In the genomic region with DNA sequence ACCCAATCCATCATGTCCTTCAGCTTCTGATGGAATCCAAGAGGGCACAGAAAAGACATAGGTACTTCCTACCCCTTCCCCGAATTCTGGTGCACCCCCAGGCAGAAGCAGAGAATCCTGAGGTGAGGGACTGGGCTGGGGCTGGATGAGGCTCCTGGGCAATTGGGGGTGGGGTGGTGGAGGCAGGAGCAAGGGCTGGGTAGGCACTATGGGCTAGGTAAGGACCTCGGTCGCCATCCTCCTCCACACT, we compare ENCODE assay signal across 14 cellular contexts. TPM values are rescaled to one million over a fixed set of nuclear protein-coding genes. Genes with fewer than 3 reads are reported as not detected.
DNase-seq lines count a peak whose midpoint lies in the region; ATAC-seq, FAIRE-seq and TF ChIP-seq lines count a peak whose summit lies in the region.
"Had no signal": no experiment of that assay in that cellular context is flagged by ENCODE, and none has a peak within 500 bp of the region (broad histone marks: within the 10 kb centered on the region; RNA-seq: fewer than 3 reads in every experiment).

No MANE protein-coding gene starts in this region.

- 6% methylated on average over 1 of the region's 3 CpGs for WGBS in K562 (ENCODE audit: insufficient coverage, low coverage, missing lambda C conversion rate)

- no peak for TF ChIP-seq POLR2A in K562 (conservative IDR thresholded peaks at IDR 0.05)

- no peak overlapping the region for H2AFZ ChIP-seq in K562 (ENCODE audit: low read depth, low read length)

- H3K27ac Mint-ChIP-seq in naive thymus-derived CD8-positive, alpha-beta T cell, result peak overlapping the region in 3 of 10 donors; percentile 49 to 68 (median 66)

- H3K79me2 ChIP-seq in K562 (ENCODE audit: control insufficient read depth, insufficient read depth, low read length), result peaks cover 38% of the 10 kb centered on the region

- peaks cover 0 to 24% (median 7%) of the 10 kb centered on the region in 9 donors for H3K9me3 Mint-ChIP-seq in naive thymus-derived CD8-positive, alpha-beta T cell

- H3K4me2 ChIP-seq in BLaER1 treated with 17β-estradiol and CSF1 and Interleukin-3, amounts not matched to agents 10 nM and 100 nM, result peak overlapping the region; percentile 56 to 87 (median 72)
- peak overlapping the region; percentile 89 for H3K4me2 ChIP-seq in K562 (ENCODE audit: insufficient read depth, low read length)

- peaks cover 0 to 28% (median 11%) of the 10 kb centered on the region in 11 experiments; a peak in 14 of 22 replicates for H3K9me3 ChIP-seq in BLaER1 treated with 17β-estradiol and CSF1 and Interleukin-3, amounts not matched to agents 10 nM and 100 nM (replicated peaks in 1 of 11)
- H3K9me3 ChIP-seq in K562 (replicated peaks; ENCODE audit: control insufficient read depth, insufficient read depth, low read depth, low read length), result no peaks in the 10 kb centered on the region
- H3K9me3 ChIP-seq: right lobe of liver had no signal

- peaks cover 17 to 26% (median 21%) of the 10 kb centered on the region in 10 experiments for H3K4me1 ChIP-seq in BLaER1 treated with 17β-estradiol and CSF1 and Interleukin-3, amounts not matched to agents 10 nM and 100 nM
- H3K4me1 ChIP-seq in K562 (replicated peaks in 1 of 2; ENCODE audit: control insufficient read depth in 2 of 2, insufficient read depth in 2 of 2, low read length in 2 of 2), result peaks cover 48 to 71% of the 10 kb centered on the region in 2 experiments

- no peaks in the 10 kb centered on the region for H3K36me3 ChIP-seq in BLaER1 treated with 17β-estradiol and CSF1 and Interleukin-3, amounts not matched to agents 10 nM and 100 nM
- no peaks in the 10 kb centered on the region; the same call in 2 of the 3 replicates for H3K36me3 ChIP-seq in K562 (ENCODE audit: control insufficient read depth, insufficient read depth, low read length)
- H3K36me3 ChIP-seq: right lobe of liver had no signal

- intact Hi-C loops in K562 (cut with micrococcal nuclease), result no loop called here

- H4K20me1 ChIP-seq in BLaER1 treated with 17β-estradiol and CSF1 and Interleukin-3, amounts not matched to agents 10 nM and 100 nM, result no peaks in the 10 kb centered on the region; a peak in 2 of 22 replicates
- peaks cover 10% of the 10 kb centered on the region for H4K20me1 ChIP-seq in K562 (replicated peaks; ENCODE audit: control insufficient read depth, insufficient read depth, low read length)

- peak overlapping the region in 8 of 10 donors; percentile 48 to 81 (median 70) for H3K4me3 Mint-ChIP-seq in naive thymus-derived CD8-positive, alpha-beta T cell

- H3K27me3 Mint-ChIP-seq in naive thymus-derived CD8-positive, alpha-beta T cell, result peaks cover 15 to 78% (median 49%) of the 10 kb centered on the region in 5 donors

- no peak for ATAC-seq in K562
- no peak for ATAC-seq in naive thymus-derived CD8-positive, alpha-beta T cell
- no peak for ATAC-seq in HG03439 (IDR thresholded peaks at IDR 0.05; ENCODE audit: unreplicated experiment)
- no peak for ATAC-seq in HG02588 (IDR thresholded peaks at IDR 0.05; ENCODE audit: unreplicated experiment)
- ATAC-seq: right lobe of liver had no signal

- TF ChIP-seq CTCF in GM12875 (IDR thresholded peaks at IDR 0.05; ENCODE audit: borderline replicate concordance, insufficient read depth, low read depth, low read length) (no peak), K562 (IDR thresholded peaks at IDR 0.05 in 2 of 3, conservative IDR thresholded peaks at IDR 0.05 in 1 of 3; ENCODE audit: insufficient read depth in 2 of 3, low read depth in 1 of 3, low read length in 3 of 3) (no peak)

- DNase-seq in K562 (ENCODE audit: extremely low read depth in 1 of 4, low spot score in 3 of 4) (no peak), NCI-H187 (lab: John Stamatoyannopoulos, UW) (no peak), GM19240 (ENCODE audit: insufficient read length, low spot score) (no peak)
- DNase-seq in naive thymus-derived CD8-positive, alpha-beta T cell, result peak in 1 of 10 donors; percentile 38
- DNase-seq: activated gamma-delta T cell treated with Interleukin-2 at 50 U/mL for 16 hours; KBM-7; NCI-H526; stimulated activated CD8-positive, alpha-beta memory T cell treated with anti-CD3 and anti-CD28 coated beads, Interleukin-4, amount 100 ng/mL, for 48 hours had no signal

- no peaks in the 10 kb centered on the region for H3K9me1 ChIP-seq in K562 (ENCODE audit: control insufficient read depth, insufficient read depth, low read length)

- no TSS peak for BruUV-seq in K562 (replicated peaks; lab: Mats Ljungman, UMichigan)

- no peak overlapping the region for H3K9ac ChIP-seq in BLaER1 treated with 17β-estradiol and CSF1 and Interleukin-3, amounts not matched to agents 10 nM and 100 nM
- peak overlapping the region in 1 of 2 experiments; percentile 46; a peak in 2 of 4 replicates for H3K9ac ChIP-seq in K562 (ENCODE audit: insufficient read depth in 1 of 2, low read depth in 2 of 2, low read length in 2 of 2)

- H3K4me1 Mint-ChIP-seq in naive thymus-derived CD8-positive, alpha-beta T cell, result peaks cover 36 to 63% (median 62%) of the 10 kb centered on the region in 4 donors

- no peak for FAIRE-seq in K562 (lab: Jason Lieb, UNC)

- H3K4me3 ChIP-seq in BLaER1 treated with 17β-estradiol and CSF1 and Interleukin-3, amounts not matched to agents 10 nM and 100 nM, result peak overlapping the region in 3 of 10 experiments; percentile 2 to 55 (median 3); a peak in 2 of 20 replicates
- H3K4me3 ChIP-seq in GM12875 (ENCODE audit: low read depth, low read length) (peak overlapping the region; percentile 57), K562 (peak overlapping the region; percentile 11; the same call in 1 of the 2 replicates)
- H3K4me3 ChIP-seq: right lobe of liver had no signal

- TF ChIP-seq EP300 in K562 (IDR thresholded peaks at IDR 0.05; ENCODE audit: low read length), result no peak

- no peak for TF ChIP-seq RAD21 in K562 (CRISPR knock-in tag; conservative IDR thresholded peaks at IDR 0.05 in 1 of 2, IDR thresholded peaks at IDR 0.05 in 1 of 2)

- in situ Hi-C loops in K562 (cut with MboI), result loop anchor here (10.0 kb wide), 1 partner anchor 1217 kb away; a partner anchor contains a TSS

- peaks cover 17 to 51% (median 45%) of the 10 kb centered on the region in 11 experiments for H3K27me3 ChIP-seq in BLaER1 treated with 17β-estradiol and CSF1 and Interleukin-3, amounts not matched to agents 10 nM and 100 nM
- no peaks in the 10 kb centered on the region for H3K27me3 ChIP-seq in K562 (ENCODE audit: control insufficient read depth in 2 of 2, insufficient read depth in 2 of 2, low read length in 2 of 2)
- H3K27me3 ChIP-seq: right lobe of liver had no signal

- POLR2A ChIA-PET in K562 (lab: Yijun Ruan, JAX), result interaction anchor here (0.6 kb wide), 1 partner anchor 121 kb away, joined by 3 read pairs; no protein-coding TSS in a partner anchor
- POLR2A ChIA-PET in naive thymus-derived CD8-positive, alpha-beta T cell (lab: Charles Lee), result no interaction called here

- CTCF ChIA-PET in K562 (lab: Yijun Ruan, JAX; ENCODE audit: low intra/inter-chr PET ratio), result no interaction called here

- H3K36me3 Mint-ChIP-seq in naive thymus-derived CD8-positive, alpha-beta T cell, result peaks cover 3 to 11% (median 6%) of the 10 kb centered on the region in 3 donors

- no peak overlapping the region for H3K27ac ChIP-seq in BLaER1 treated with 17β-estradiol and CSF1 and Interleukin-3, amounts not matched to agents 10 nM and 100 nM
- peak overlapping the region; percentile 6; the same call in 1 of the 3 replicates for H3K27ac ChIP-seq in K562 (ENCODE audit: extremely low read depth, low read depth, low read length)
- H3K27ac ChIP-seq: epithelial cell of prostate, right lobe of liver had no signal

RNA-seq across cellular contexts. Expression of a gene that starts 2.8 kb away (rescaled TPM):
- total RNA-seq in K562 (2011; cell fraction: chromatin; rRNA removed; ENCODE audit: low replicate concordance), result 19.8 and 38.5 TPM in 2 replicates
- 17.0 and 18.4 TPM in 2 replicates for total RNA-seq in K562 (2011; cell fraction: nucleolus; rRNA removed)
- total RNA-seq in K562 (2011; cell fraction: nucleoplasm; rRNA removed), result 18.8 and 48.6 TPM in 2 replicates
- 1.8 and 4.0 TPM in 2 replicates for total RNA-seq in K562 (2014; rRNA removed)
- 1.4 and 1.7 TPM in 2 replicates for total RNA-seq in K562 (2014; rRNA removed; fragmentation: Illumina TruSeq; extraction: Trizol)
- total RNA-seq in K562 (2015; rRNA removed; fragmentation: Illumina TruSeq; extraction: Trizol), result 2.1 and 3.0 TPM in 2 replicates
- 20.2 and 26.2 TPM in 2 replicates for total RNA-seq in K562 (2021)
- polyA plus RNA-seq in K562 (2011; rRNA removed), result 2.0 and 3.7 TPM in 2 replicates
- polyA plus RNA-seq in K562 (2011; cell fraction: cytosol; rRNA removed), result 2.0 and 2.7 TPM in 2 replicates
- polyA plus RNA-seq in K562 (2011; cell fraction: nucleus; rRNA removed), result 12.7 and 28.1 TPM in 2 replicates
- polyA plus RNA-seq in K562 (2012), result 10.3 and 13.2 TPM in 2 replicates
- polyA plus RNA-seq in K562 (2014; fragmentation: Illumina TruSeq; extraction: Trizol), result 14.9 and 16.4 TPM in 2 replicates
- polyA plus RNA-seq in K562 (2014; fragmentation: Nextera tagmentation; extraction: Ambion mirVana), result under 1 TPM; 0.03 to 0.06 TPM
- 13.2 and 14.2 TPM in 2 replicates for polyA plus RNA-seq in K562 (2014; rRNA removed)
- polyA minus RNA-seq in K562 (2011; rRNA and poly(A)+ RNA removed), result 1.2 and 2.0 TPM in 2 replicates
- 8.9 and 10.9 TPM in 2 replicates for polyA minus RNA-seq in K562 (2011; cell fraction: cytosol; rRNA and poly(A)+ RNA removed)
- polyA minus RNA-seq in K562 (2011; cell fraction: nucleus; rRNA and poly(A)+ RNA removed), result 7.8 and 7.9 TPM in 2 replicates
- under 1 TPM; 0.73 to 0.80 TPM for total RNA-seq in naive thymus-derived CD8-positive, alpha-beta T cell
- not detected for polyA plus RNA-seq in naive thymus-derived CD8-positive, alpha-beta T cell

RNA-seq across cellular contexts. Expression of a gene that starts 33.5 kb away (rescaled TPM):
- total RNA-seq in K562 (2011; cell fraction: chromatin; rRNA removed; ENCODE audit: low replicate concordance), result 3.9 and 8.3 TPM in 2 replicates
- 5.0 and 5.5 TPM in 2 replicates for total RNA-seq in K562 (2011; cell fraction: nucleolus; rRNA removed)
- 3.6 and 5.6 TPM in 2 replicates for total RNA-seq in K562 (2011; cell fraction: nucleoplasm; rRNA removed)
- total RNA-seq in K562 (2014; rRNA removed), result 0.41 and 0.78 TPM in 2 replicates
- 0.45 and 0.65 TPM in 2 replicates for total RNA-seq in K562 (2014; rRNA removed; fragmentation: Illumina TruSeq; extraction: Trizol)
- total RNA-seq in K562 (2015; rRNA removed; fragmentation: Illumina TruSeq; extraction: Trizol), result 0.45 and 0.76 TPM in 2 replicates
- total RNA-seq in K562 (2021), result 1.9 and 2.3 TPM in 2 replicates
- 1.2 and 1.9 TPM in 2 replicates for polyA plus RNA-seq in K562 (2011; rRNA removed)
- polyA plus RNA-seq in K562 (2011; cell fraction: cytosol; rRNA removed), result 1.4 and 1.9 TPM in 2 replicates
- 11.3 and 12.5 TPM in 2 replicates for polyA plus RNA-seq in K562 (2011; cell fraction: nucleus; rRNA removed)
- polyA plus RNA-seq in K562 (2012), result 2.0 and 3.0 TPM in 2 replicates
- polyA plus RNA-seq in K562 (2014; fragmentation: Illumina TruSeq; extraction: Trizol), result 0.89 and 1.1 TPM in 2 replicates
- polyA plus RNA-seq in K562 (2014; fragmentation: Nextera tagmentation; extraction: Ambion mirVana), result under 1 TPM; 0.25 to 0.49 TPM
- 0.69 and 1.6 TPM in 2 replicates for polyA plus RNA-seq in K562 (2014; rRNA removed)
- polyA minus RNA-seq in K562 (2011; rRNA and poly(A)+ RNA removed), result 0.42 and 0.57 TPM in 2 replicates
- 1.5 TPM in 1 of 2 replicates, not detected in the other for polyA minus RNA-seq in K562 (2011; cell fraction: cytosol; rRNA and poly(A)+ RNA removed)
- polyA minus RNA-seq in K562 (2011; cell fraction: nucleus; rRNA and poly(A)+ RNA removed), result 2.0 and 2.2 TPM in 2 replicates
- total RNA-seq in naive thymus-derived CD8-positive, alpha-beta T cell, result 1 to 10 TPM; 6.4 to 9.7 TPM
- 1 to 10 TPM in 2 of 3 donors, under 1 TPM in 1; 0.37 to 2.0 (median 1.3) TPM for polyA plus RNA-seq in naive thymus-derived CD8-positive, alpha-beta T cell

RNA-seq across cellular contexts. Expression of a gene that starts 44.3 kb away (rescaled TPM):
- total RNA-seq in K562 (2011; cell fraction: chromatin; rRNA removed; ENCODE audit: low replicate concordance), result 31.6 and 83.2 TPM in 2 replicates
- total RNA-seq in K562 (2011; cell fraction: nucleolus; rRNA removed), result 66.3 and 72.5 TPM in 2 replicates
- 41.0 and 45.6 TPM in 2 replicates for total RNA-seq in K562 (2011; cell fraction: nucleoplasm; rRNA removed)
- 51.4 and 68.1 TPM in 2 replicates for total RNA-seq in K562 (2014; rRNA removed)
- 10.6 and 12.3 TPM in 2 replicates for total RNA-seq in K562 (2014; rRNA removed; fragmentation: Illumina TruSeq; extraction: Trizol)
- total RNA-seq in K562 (2015; rRNA removed; fragmentation: Illumina TruSeq; extraction: Trizol), result 32.9 and 35.0 TPM in 2 replicates
- 56.7 and 58.2 TPM in 2 replicates for total RNA-seq in K562 (2021)
- 24.0 and 37.5 TPM in 2 replicates for polyA plus RNA-seq in K562 (2011; rRNA removed)
- polyA plus RNA-seq in K562 (2011; cell fraction: cytosol; rRNA removed), result 42.2 and 70.3 TPM in 2 replicates
- 71.7 and 110 TPM in 2 replicates for polyA plus RNA-seq in K562 (2011; cell fraction: nucleus; rRNA removed)
- 51.4 and 65.3 TPM in 2 replicates for polyA plus RNA-seq in K562 (2012)
- polyA plus RNA-seq in K562 (2014; fragmentation: Illumina TruSeq; extraction: Trizol), result 23.8 and 51.0 TPM in 2 replicates
- polyA plus RNA-seq in K562 (2014; fragmentation: Nextera tagmentation; extraction: Ambion mirVana), result 1 to 10 TPM in 1 of 2 experiments, under 1 TPM in 1; 0.11 to 1.5 TPM
- polyA plus RNA-seq in K562 (2014; rRNA removed), result 61.9 and 73.8 TPM in 2 replicates
- polyA minus RNA-seq in K562 (2011; rRNA and poly(A)+ RNA removed), result 12.7 and 17.8 TPM in 2 replicates
- polyA minus RNA-seq in K562 (2011; cell fraction: cytosol; rRNA and poly(A)+ RNA removed), result 15.7 and 17.4 TPM in 2 replicates
- polyA minus RNA-seq in K562 (2011; cell fraction: nucleus; rRNA and poly(A)+ RNA removed), result 28.8 and 37.7 TPM in 2 replicates
- 100 to 1,000 TPM; 106 to 107 TPM for total RNA-seq in naive thymus-derived CD8-positive, alpha-beta T cell
- 100 to 1,000 TPM in 1 of 3 donors, 10 to 100 TPM in 2; 69.6 to 100 (median 86.7) TPM for polyA plus RNA-seq in naive thymus-derived CD8-positive, alpha-beta T cell

RNA-seq across cellular contexts. Expression of a gene that starts 52.2 kb away (rescaled TPM):
- 79.9 and 373 TPM in 2 replicates for total RNA-seq in K562 (2011; cell fraction: chromatin; rRNA removed; ENCODE audit: low replicate concordance)
- 460 and 477 TPM in 2 replicates for total RNA-seq in K562 (2011; cell fraction: nucleolus; rRNA removed)
- 147 and 179 TPM in 2 replicates for total RNA-seq in K562 (2011; cell fraction: nucleoplasm; rRNA removed)
- total RNA-seq in K562 (2014; rRNA removed), result 258 and 338 TPM in 2 replicates
- total RNA-seq in K562 (2014; rRNA removed; fragmentation: Illumina TruSeq; extraction: Trizol), result 15.3 and 28.3 TPM in 2 replicates
- 89.4 and 95.2 TPM in 2 replicates for total RNA-seq in K562 (2015; rRNA removed; fragmentation: Illumina TruSeq; extraction: Trizol)
- total RNA-seq in K562 (2021), result 296 and 312 TPM in 2 replicates
- 45.2 and 88.6 TPM in 2 replicates for polyA plus RNA-seq in K562 (2011; rRNA removed)
- polyA plus RNA-seq in K562 (2011; cell fraction: cytosol; rRNA removed), result 86.2 and 222 TPM in 2 replicates
- 460 and 607 TPM in 2 replicates for polyA plus RNA-seq in K562 (2011; cell fraction: nucleus; rRNA removed)
- 164 and 224 TPM in 2 replicates for polyA plus RNA-seq in K562 (2012)
- polyA plus RNA-seq in K562 (2014; fragmentation: Illumina TruSeq; extraction: Trizol), result 47.8 and 97.9 TPM in 2 replicates
- polyA plus RNA-seq in K562 (2014; fragmentation: Nextera tagmentation; extraction: Ambion mirVana), result 1 to 10 TPM; 1.3 to 6.4 TPM
- polyA plus RNA-seq in K562 (2014; rRNA removed), result 161 and 163 TPM in 2 replicates
- polyA minus RNA-seq in K562 (2011; rRNA and poly(A)+ RNA removed), result 33.3 and 52.7 TPM in 2 replicates
- 165 and 236 TPM in 2 replicates for polyA minus RNA-seq in K562 (2011; cell fraction: cytosol; rRNA and poly(A)+ RNA removed)
- polyA minus RNA-seq in K562 (2011; cell fraction: nucleus; rRNA and poly(A)+ RNA removed), result 166 and 171 TPM in 2 replicates
- 10 to 100 TPM; 38.4 to 40.8 TPM for total RNA-seq in naive thymus-derived CD8-positive, alpha-beta T cell
- polyA plus RNA-seq in naive thymus-derived CD8-positive, alpha-beta T cell, result 10 to 100 TPM; 26.0 to 34.4 (median 33.8) TPM
